3 cellular contexts compared by ENCODE assay signal in the genomic region with DNA sequence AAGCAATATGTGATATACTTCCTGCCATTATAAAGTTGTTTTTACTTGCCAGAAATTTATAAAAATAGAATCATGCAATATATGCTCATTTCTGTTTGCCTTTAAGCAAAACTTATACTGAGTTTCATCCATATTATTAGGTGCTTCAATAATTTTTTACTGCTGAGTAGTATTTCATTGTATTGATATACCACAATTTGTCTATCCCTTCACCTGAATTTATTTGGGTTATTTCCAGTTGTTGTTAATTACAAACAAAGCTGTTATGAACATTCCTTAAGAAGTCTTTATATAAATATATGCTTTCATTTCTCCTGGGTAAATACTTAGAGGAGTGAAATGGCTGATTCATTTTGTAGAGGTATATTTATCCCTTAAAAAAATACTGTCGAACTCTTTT.
"Had no signal": no experiment of that assay in that cellular context is flagged by ENCODE, and none has a peak within 500 bp of the region (broad histone marks: within the 10 kb centered on the region; RNA-seq: fewer than 3 reads in every experiment).

No MANE protein-coding gene starts in this region.

- ATAC-seq: GM12878 had no signal

- DNase-seq: GDM1, GF-D8 had no signal

- H3K4me3 ChIP-seq: GM12878 had no signal
